In the genomic region with DNA sequence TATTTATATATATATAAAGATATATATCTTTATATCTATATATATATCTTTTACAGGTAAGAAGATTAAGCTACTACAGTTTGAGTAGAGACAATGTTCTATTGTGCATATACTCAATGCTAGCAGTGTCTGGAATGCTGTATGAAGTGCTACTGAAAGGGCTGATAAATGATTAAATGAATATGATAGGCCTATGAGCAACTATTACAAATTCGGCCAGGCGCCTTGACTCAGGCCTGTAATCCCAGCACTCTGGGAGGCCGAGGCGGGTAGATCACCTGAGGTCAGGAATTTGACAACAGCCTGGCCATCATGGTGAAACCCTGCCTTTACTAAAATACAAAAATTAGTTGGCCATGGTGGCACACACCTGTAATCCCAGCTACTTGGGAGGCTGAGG, we compare ENCODE assay signal across 24 cellular contexts.
"Had no signal": no experiment of that assay in that cellular context is flagged by ENCODE, and none has a peak within 500 bp of the region (broad histone marks: within the 10 kb centered on the region; RNA-seq: fewer than 3 reads in every experiment).

No MANE protein-coding gene starts in this region.

- H3K36me3 ChIP-seq: stomach, suprapubic skin, thoracic aorta, thyroid gland, tibial artery, tibial nerve, transverse colon, upper lobe of left lung, upper lobe of right lung, uterus, vagina had no signal

- H3K27me3 ChIP-seq: stomach, suprapubic skin, testis, thyroid gland, tibial artery, tibial nerve, transverse colon, upper lobe of left lung, upper lobe of right lung, uterus, vagina had no signal

- H3K4me1 ChIP-seq: stomach, suprapubic skin, testis, tibial artery, tibial nerve, transverse colon, upper lobe of left lung, upper lobe of right lung, uterus, vagina had no signal

- H3K27ac ChIP-seq: stomach, suprapubic skin, testis, thoracic aorta, thyroid gland, tibial artery, tibial nerve, transverse colon, upper lobe of left lung, upper lobe of right lung, uterus, vagina had no signal

- DNase-seq: stimulated activated CD4-positive, alpha-beta T cell treated with anti-CD3 and anti-CD28 coated beads, Interleukin-2, amount 100 ng/mL, for 48 hours; stimulated activated CD4-positive, alpha-beta T cell treated with anti-CD3 and anti-CD28 coated beads, Interleukin-4, amount 100 ng/mL, for 24 hours; stimulated activated CD4-positive, alpha-beta T cell treated with anti-CD3 and anti-CD28 coated beads, Interleukin-4, amount 100 ng/mL, for 4 hours; stimulated activated CD8-positive, alpha-beta memory T cell treated with anti-CD3 and anti-CD28 coated beads, Interleukin-4, amount 100 ng/mL, for 48 hours; stimulated activated naive B cell treated with anti-CD40 and anti-IgM and Interleukin-4, amounts not matched to agents 10 μg/mL and 1 μg/mL and 100 μg/mL, for 72 hours; stimulated activated naive CD4-positive, alpha-beta T cell; stimulated activated naive CD4-positive, alpha-beta T cell treated with Interleukin-2 at 50 U/mL for 16 hours; stimulated activated naive CD8-positive, alpha-beta T cell treated with anti-CD3 and anti-CD28 coated beads, Interleukin-15, amount 100 ng/mL, for 72 hours; stimulated activated naive CD8-positive, alpha-beta T cell treated with anti-CD3 and anti-CD28 coated beads, Interleukin-15, Interleukin-2, amounts not matched to agents 100 U/mL and 50 U/mL, for 24 hours; stomach; substantia nigra; testis; thyroid gland; tibial artery; transverse colon; upper lobe of left lung; upper lobe of right lung; uterus had no signal

- H3K4me3 ChIP-seq: stomach, suprapubic skin, testis, thoracic aorta, thyroid gland, tibial artery, tibial nerve, transverse colon, upper lobe of left lung, upper lobe of right lung, uterus, vagina had no signal

- H3K9me3 ChIP-seq: stomach, suprapubic skin, testis, thoracic aorta, thyroid gland, tibial artery, tibial nerve, transverse colon, upper lobe of left lung, upper lobe of right lung, uterus, vagina had no signal

- ATAC-seq: stimulated activated effector memory CD8-positive, alpha-beta T cell treated with anti-CD3 and anti-CD28 coated beads, Interleukin-12 subunit alpha, Interleukin-12 subunit beta, amount 100 ng/mL, for 72 hours; stimulated activated memory B cell treated with anti-CD40 and anti-IgM and Interleukin-4, amounts not matched to agents 10 μg/mL and 1 μg/mL and 100 μg/mL, for 72 hours; stimulated activated naive B cell treated with anti-CD40 and anti-IgM and Interleukin-4, amounts not matched to agents 10 μg/mL and 1 μg/mL and 100 μg/mL, for 72 hours; stimulated activated naive CD8-positive, alpha-beta T cell treated with anti-CD3 and anti-CD28 coated beads, Interleukin-15, amount 100 ng/mL, for 72 hours; stimulated activated naive CD8-positive, alpha-beta T cell treated with anti-CD3 and anti-CD28 coated beads, Interleukin-15, Interleukin-2, amounts not matched to agents 100 U/mL and 50 U/mL, for 24 hours; upper lobe of right lung had no signal
